ENCODE assay signal across 24 cellular contexts in genomic region chr3:38124324-38125122, GRCh38. TPM values are rescaled to one million over a fixed set of nuclear protein-coding genes. Genes with fewer than 3 reads are reported as not detected.
DNase-seq lines count a peak whose midpoint lies in the region; ATAC-seq, FAIRE-seq and TF ChIP-seq lines count a peak whose summit lies in the region.
"Had no signal": no experiment of that assay in that cellular context is flagged by ENCODE, and none has a peak within 500 bp of the region (broad histone marks: within the 10 kb centered on the region; RNA-seq: fewer than 3 reads in every experiment).

No MANE protein-coding gene starts in this region.

- DNase-seq in activated T-cell treated with anti-CD3 and anti-CD28 coated beads, Interleukin-2, amount 50 U/mL, for 24 hours = no peak
- DNase-seq in activated T-cell treated with anti-CD3 and anti-CD28 coated beads, Interleukin-2, amount 50 U/mL, for 48 hours = no peak
- DNase-seq in Calu3 (no peak), RCC 7860 (ENCODE audit: low spot score) (no peak), endothelial cell (ENCODE audit: low spot score) (no peak), GM03348 (ENCODE audit: low spot score) (no peak)
- DNase-seq in stimulated activated CD8-positive, alpha-beta memory T cell treated with anti-CD3 and anti-CD28 coated beads, Interleukin-4, amount 100 ng/mL, for 48 hours = peak; percentile 12
- DNase-seq: DMS79, gastrocnemius medialis, GF-D8, H7, IMR-90, NCI-H1092 treated with DMSO at 0.1 percent for 48 hours, NCI-H1930, NCI-H526, psoas muscle, T-helper 17 cell had no signal

- H3K27me3 Mint-ChIP-seq in activated T-cell treated with anti-CD3 and anti-CD28 coated beads, Interleukin-2, amount 50 U/mL, for 24 hours = no peaks in the 10 kb centered on the region
- no peaks in the 10 kb centered on the region for H3K27me3 Mint-ChIP-seq in Calu3 (ENCODE audit: unreplicated experiment)
- H3K27me3 Mint-ChIP-seq in endothelial cell (ENCODE audit: unreplicated experiment) = peaks cover 4% of the 10 kb centered on the region
- H3K27me3 Mint-ChIP-seq: B cell; central memory CD8-positive, alpha-beta T cell; dendritic cell treated with granulocyte-macrophage colony-stimulating factor and Interleukin-4, amounts not matched to agents 40 ng/mL and 50 ng/mL, for 4 days; memory B cell; stimulated activated naive CD8-positive, alpha-beta T cell treated with anti-CD3 and anti-CD28 coated beads, Interleukin-15, Interleukin-2, amounts not matched to agents 100 ng/mL and 50 ng/mL, for 24 hours; T-helper 17 cell had no signal

- H3K27ac Mint-ChIP-seq in activated T-cell treated with anti-CD3 and anti-CD28 coated beads, Interleukin-2, amount 50 U/mL, for 24 hours = peak overlapping the region; percentile 54
- H3K27ac Mint-ChIP-seq in Calu3 (ENCODE audit: unreplicated experiment) (peak overlapping the region; percentile 37), endothelial cell (ENCODE audit: unreplicated experiment) (no peak overlapping the region)
- H3K27ac Mint-ChIP-seq: B cell; dendritic cell treated with granulocyte-macrophage colony-stimulating factor and Interleukin-4, amounts not matched to agents 40 ng/mL and 50 ng/mL, for 4 days; memory B cell; stimulated activated naive CD8-positive, alpha-beta T cell treated with anti-CD3 and anti-CD28 coated beads, Interleukin-15, Interleukin-2, amounts not matched to agents 100 ng/mL and 50 ng/mL, for 24 hours had no signal

- H3K9me3 Mint-ChIP-seq in activated T-cell treated with anti-CD3 and anti-CD28 coated beads, Interleukin-2, amount 50 U/mL, for 24 hours = no peaks in the 10 kb centered on the region
- no peaks in the 10 kb centered on the region for H3K9me3 Mint-ChIP-seq in Calu3 (ENCODE audit: low read depth, unreplicated experiment)
- no peaks in the 10 kb centered on the region for H3K9me3 Mint-ChIP-seq in endothelial cell (ENCODE audit: unreplicated experiment)
- H3K9me3 Mint-ChIP-seq: central memory CD8-positive, alpha-beta T cell; dendritic cell treated with granulocyte-macrophage colony-stimulating factor and Interleukin-4, amounts not matched to agents 40 ng/mL and 50 ng/mL, for 4 days; memory B cell; stimulated activated naive CD8-positive, alpha-beta T cell treated with anti-CD3 and anti-CD28 coated beads, Interleukin-15, Interleukin-2, amounts not matched to agents 100 ng/mL and 50 ng/mL, for 24 hours had no signal

- ATAC-seq in esophagus mucosa = peak; percentile 63
- ATAC-seq: gastrocnemius medialis, psoas muscle, T-helper 17 cell had no signal

- H3K36me3 Mint-ChIP-seq in activated T-cell treated with anti-CD3 and anti-CD28 coated beads, Interleukin-2, amount 50 U/mL, for 24 hours (ENCODE audit: low read depth) = peaks cover 97% of the 10 kb centered on the region
- peaks cover 54% of the 10 kb centered on the region for H3K36me3 Mint-ChIP-seq in Calu3 (ENCODE audit: insufficient read depth, unreplicated experiment)
- peaks cover 40% of the 10 kb centered on the region for H3K36me3 Mint-ChIP-seq in endothelial cell (ENCODE audit: low read depth, unreplicated experiment)

- no peak for TF ChIP-seq CTCF in Calu3 (IDR thresholded peaks at IDR 0.05; ENCODE audit: unreplicated experiment)
- no peak for TF ChIP-seq CTCF in endothelial cell (IDR thresholded peaks at IDR 0.05; ENCODE audit: unreplicated experiment)

- no peak overlapping the region for H3K4me3 Mint-ChIP-seq in activated T-cell treated with anti-CD3 and anti-CD28 coated beads, Interleukin-2, amount 50 U/mL, for 24 hours
- H3K4me3 Mint-ChIP-seq in Calu3 (ENCODE audit: low read depth, unreplicated experiment) = no peak overlapping the region
- no peak overlapping the region for H3K4me3 Mint-ChIP-seq in endothelial cell (ENCODE audit: unreplicated experiment)
- H3K4me3 Mint-ChIP-seq: B cell; central memory CD8-positive, alpha-beta T cell; dendritic cell treated with granulocyte-macrophage colony-stimulating factor and Interleukin-4, amounts not matched to agents 40 ng/mL and 50 ng/mL, for 4 days; memory B cell; stimulated activated naive CD8-positive, alpha-beta T cell treated with anti-CD3 and anti-CD28 coated beads, Interleukin-15, Interleukin-2, amounts not matched to agents 100 ng/mL and 50 ng/mL, for 24 hours; T-helper 17 cell had no signal

- intact Hi-C loops in Calu3 (cut with micrococcal nuclease; ENCODE audit: unreplicated experiment) = no loop called here

- no peak for FAIRE-seq in RCC 7860 (lab: Jason Lieb, UNC)
- FAIRE-seq: GM19239 had no signal

- peaks cover 11% of the 10 kb centered on the region for H3K4me1 Mint-ChIP-seq in activated T-cell treated with anti-CD3 and anti-CD28 coated beads, Interleukin-2, amount 50 U/mL, for 24 hours (ENCODE audit: low read depth)
- H3K4me1 Mint-ChIP-seq in Calu3 (ENCODE audit: low read depth, unreplicated experiment) (no peaks in the 10 kb centered on the region), endothelial cell (ENCODE audit: unreplicated experiment) (no peaks in the 10 kb centered on the region)
- H3K4me1 Mint-ChIP-seq: B cell had no signal

- CTCF ChIA-PET in Calu3 (lab: Charles Lee) = interaction anchor here (1.0 kb wide), 1 partner anchor 27 kb away, joined by 3 read pairs; no protein-coding TSS in a partner anchor

- no TSS peak for BruUV-seq in Calu3 (replicated peaks; lab: Mats Ljungman, UMichigan)

RNA-seq across cellular contexts. Expression of gene ACAA1, which starts 12.4 kb away (rescaled TPM):
- total RNA-seq in Calu3 (2022) = 64.5 and 71.1 TPM in 2 replicates
- total RNA-seq in esophagus mucosa = 72.7 TPM
- total RNA-seq in endothelial cell (ENCODE audit: unreplicated experiment) = 71.9 TPM

RNA-seq across cellular contexts. Expression of gene MYD88, which starts 13.9 kb away (rescaled TPM):
- total RNA-seq in Calu3 (2022) (35.2 and 44.2 TPM in 2 replicates), esophagus mucosa (41.5 TPM), endothelial cell (ENCODE audit: unreplicated experiment) (51.0 TPM)

RNA-seq across cellular contexts. Expression of gene OXSR1, which starts 40.8 kb away (rescaled TPM):
- total RNA-seq in Calu3 (2022) (49.5 and 50.4 TPM in 2 replicates), esophagus mucosa (39.6 TPM), endothelial cell (ENCODE audit: unreplicated experiment) (36.0 TPM)
